ENCODE assay signal across 11 cellular contexts in the genomic region with DNA sequence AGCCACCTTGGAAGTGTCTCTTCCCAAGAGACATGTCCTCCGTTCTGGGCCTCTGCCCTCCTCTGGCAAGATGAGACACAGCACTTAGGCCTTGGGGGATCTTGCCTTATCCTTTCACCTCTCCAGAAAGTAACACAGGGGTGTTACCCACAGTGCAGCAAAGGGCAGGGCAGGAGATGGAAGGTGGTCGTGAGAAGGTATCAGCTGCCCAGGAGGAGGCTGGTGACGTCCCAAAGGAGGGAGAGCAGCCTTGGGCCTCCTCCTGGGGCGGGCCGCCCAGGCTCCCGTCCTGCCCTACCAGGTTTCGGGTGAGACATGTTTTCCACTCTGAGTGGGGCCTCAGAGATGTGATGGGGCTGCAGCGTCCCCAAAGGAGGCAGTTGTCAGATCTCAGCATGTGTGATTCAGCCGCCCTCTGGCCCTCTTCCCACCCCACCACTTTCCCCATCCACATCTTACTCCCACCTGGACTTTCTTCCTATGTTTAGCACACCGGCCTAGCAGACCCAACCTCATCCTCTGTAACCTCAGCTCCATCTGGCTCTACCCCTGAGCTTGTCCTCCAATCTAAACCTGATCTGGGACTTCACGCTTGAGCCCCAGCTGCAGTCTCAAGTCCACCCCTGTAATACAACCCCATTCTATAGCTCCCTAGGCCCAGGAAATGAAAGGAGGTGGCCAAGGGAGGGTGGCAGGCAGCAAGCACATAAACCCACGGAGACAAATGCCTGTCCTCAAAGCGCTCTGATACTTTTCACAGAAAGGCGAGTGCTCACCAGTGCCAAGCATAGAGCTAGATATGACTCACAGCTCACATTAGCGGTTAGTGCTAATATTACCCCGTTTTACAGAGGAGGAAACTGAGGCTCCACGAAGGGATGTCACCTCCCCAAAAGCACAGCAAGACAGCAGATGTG. TPM values are rescaled to one million over a fixed set of nuclear protein-coding genes. Genes with fewer than 3 reads are reported as not detected.
DNase-seq lines count a peak whose midpoint lies in the region; ATAC-seq and TF ChIP-seq lines count a peak whose summit lies in the region.
"Had no signal": no experiment of that assay in that cellular context is flagged by ENCODE, and none has a peak within 500 bp of the region (broad histone marks: within the 10 kb centered on the region; RNA-seq: fewer than 3 reads in every experiment).

No MANE protein-coding gene starts in this region.

- H3K27ac ChIP-seq in BLaER1 treated with 17β-estradiol and CSF1 and Interleukin-3, amounts not matched to agents 10 nM and 100 nM = peak overlapping the region; percentile 23 to 92 (median 87)
- peak overlapping the region; percentile 20; the same call in 1 of the 2 replicates for H3K27ac ChIP-seq in IMR-90 (ENCODE audit: insufficient read depth, low read length)
- H3K27ac ChIP-seq: uterus had no signal

- H3K27ac Mint-ChIP-seq in natural killer cell = peak overlapping the region; percentile 37 to 92

- H3K4me1 Mint-ChIP-seq in natural killer cell = peaks cover 12 to 40% of the 10 kb centered on the region in 2 donors

- H2AFZ ChIP-seq in IMR-90 (replicated peaks; ENCODE audit: low read length, poor library complexity) = peak overlapping the region; percentile 65

- no peak overlapping the region for H3K56ac ChIP-seq in IMR-90 (ENCODE audit: extremely low read depth, insufficient read depth, low read length)

- CTCF ChIA-PET in IMR-90 (lab: Yijun Ruan, JAX) = interaction anchor here (0.5 to 0.8 kb wide), 4 partner anchors 9 to 15 kb away, joined by 3 to 4 read pairs (median 4); no protein-coding TSS in a partner anchor

- peak overlapping the region; percentile 95; the same call in 2 of the 3 replicates for H2BK15ac ChIP-seq in IMR-90 (ENCODE audit: low read depth, low read length)

- no peak for TF ChIP-seq RAD21 in IMR-90 (IDR thresholded peaks at IDR 0.05; ENCODE audit: low read length)

- POLR2A ChIA-PET in IMR-90 (lab: Charles Lee; ENCODE audit: unreplicated experiment) = interaction anchor here (0.7 kb wide), 1 partner anchor 65 kb away, joined by 3 read pairs; no protein-coding TSS in a partner anchor

- peak overlapping the region; percentile 84 for H2AK9ac ChIP-seq in IMR-90 (replicated peaks; ENCODE audit: low read depth, low read length, poor library complexity)

- TF ChIP-seq POLR2A in IMR-90 (IDR thresholded peaks at IDR 0.05; ENCODE audit: low read depth, low read length) = no peak

- DNase-seq in IMR-90 (no peak), activated T-cell treated with anti-CD3 and anti-CD28 coated beads for 4 hours (peak; percentile 64), natural killer cell (no peak), NCI-H446 (lab: John Stamatoyannopoulos, UW) (no peak), AG20443 (ENCODE audit: low spot score) (no peak), NOMO-1 (lab: John Stamatoyannopoulos, UW; ENCODE audit: unreplicated experiment in 2 of 2) (no peak), NCI-H1092 treated with DMSO at 0.1 percent for 48 hours (lab: John Stamatoyannopoulos, UW) (no peak)
- DNase-seq: DMS53, islet precursor cell, uterus had no signal

- no peaks in the 10 kb centered on the region for H3K9me3 Mint-ChIP-seq in natural killer cell

- H3K9ac ChIP-seq in BLaER1 treated with 17β-estradiol and CSF1 and Interleukin-3, amounts not matched to agents 10 nM and 100 nM = peak overlapping the region; percentile 42 to 81 (median 74); a peak in 20 of 22 replicates
- no peak overlapping the region; the same call in 1 of the 2 replicates for H3K9ac ChIP-seq in IMR-90 (ENCODE audit: low read depth, low read length)

- H3K9me1 ChIP-seq in IMR-90 (ENCODE audit: insufficient read depth, low read length) = peaks cover 19% of the 10 kb centered on the region

- peaks cover 0 to 29% of the 10 kb centered on the region in 2 experiments; a peak in 2 of 4 replicates for H3K79me1 ChIP-seq in IMR-90 (ENCODE audit: low read depth in 1 of 2, low read length in 2 of 2)

- peak overlapping the region; percentile 4; the same call in 1 of the 2 replicates for H4K5ac ChIP-seq in IMR-90 (ENCODE audit: low read depth, low read length)

- dilution Hi-C loops in IMR-90 (cut with HindIII; ENCODE audit: low sequenced_read_pairs, unreplicated experiment) = no loop called here

- peak overlapping the region; percentile 65; the same call in 1 of the 2 replicates for H3K23ac ChIP-seq in IMR-90 (ENCODE audit: low read depth, low read length)

- H2BK5ac ChIP-seq in IMR-90 (ENCODE audit: low read depth, low read length, poor library complexity, severe bottlenecking) = peak overlapping the region; percentile 80

- peaks cover 80 to 100% (median 91%) of the 10 kb centered on the region in 10 experiments for H3K4me1 ChIP-seq in BLaER1 treated with 17β-estradiol and CSF1 and Interleukin-3, amounts not matched to agents 10 nM and 100 nM
- peaks cover 15% of the 10 kb centered on the region for H3K4me1 ChIP-seq in IMR-90 (ENCODE audit: control insufficient read depth, insufficient read depth, low read length)
- H3K4me1 ChIP-seq: uterus had no signal

- H3K27me3 Mint-ChIP-seq in natural killer cell (ENCODE audit: low read depth in 2 of 2) = no peaks in the 10 kb centered on the region

- 91% methylated on average over 7 of the region's 17 CpGs; no CpG with 5 or more reads in 1 of the 2 experiments for WGBS in IMR-90 (ENCODE audit: extremely low coverage in 2 of 2, insufficient read length in 1 of 2), 2 experiments

- peaks cover 0 to 75% (median 0%) of the 10 kb centered on the region in 11 experiments; a peak in 9 of 22 replicates for H3K36me3 ChIP-seq in BLaER1 treated with 17β-estradiol and CSF1 and Interleukin-3, amounts not matched to agents 10 nM and 100 nM
- H3K36me3 ChIP-seq in IMR-90 (ENCODE audit: control insufficient read depth, insufficient read depth, low read length) = no peaks in the 10 kb centered on the region
- H3K36me3 ChIP-seq: uterus had no signal

- peak overlapping the region in 8 of 10 experiments; percentile 2 to 67 (median 51); a peak in 13 of 20 replicates for H3K4me3 ChIP-seq in BLaER1 treated with 17β-estradiol and CSF1 and Interleukin-3, amounts not matched to agents 10 nM and 100 nM
- H3K4me3 ChIP-seq in IMR-90 (ENCODE audit: insufficient read depth, low read depth, low read length) = no peak overlapping the region
- H3K4me3 ChIP-seq: uterus had no signal

- H3K18ac ChIP-seq in IMR-90 (ENCODE audit: low read depth, low read length) = no peak overlapping the region

- in situ Hi-C loops in IMR-90 (cut with MboI; ENCODE audit: low sequenced_read_pairs) = no loop called here

- H3K4me3 Mint-ChIP-seq in natural killer cell = peak overlapping the region; percentile 55

- peak overlapping the region; percentile 90 for H4K91ac ChIP-seq in IMR-90 (ENCODE audit: insufficient read depth, low read depth, low read length)

- H4K20me1 ChIP-seq in BLaER1 treated with 17β-estradiol and CSF1 and Interleukin-3, amounts not matched to agents 10 nM and 100 nM = peaks cover 0 to 4% (median 0%) of the 10 kb centered on the region in 11 experiments; a peak in 2 of 22 replicates
- H4K20me1 ChIP-seq in IMR-90 (ENCODE audit: insufficient read depth, low read length) = no peaks in the 10 kb centered on the region

- peak overlapping the region; percentile 64 to 65; a peak in 2 of 4 replicates for H4K8ac ChIP-seq in IMR-90 (ENCODE audit: low read depth in 2 of 2, low read length in 2 of 2)

- H3K4me2 ChIP-seq in BLaER1 treated with 17β-estradiol and CSF1 and Interleukin-3, amounts not matched to agents 10 nM and 100 nM = peak overlapping the region; percentile 88 to 97 (median 95)
- H3K4me2 ChIP-seq in IMR-90 (ENCODE audit: low read depth, low read length) = no peak overlapping the region

- peak overlapping the region; percentile 92 for H2BK20ac ChIP-seq in IMR-90 (ENCODE audit: low read depth, low read length)

- BruUV-seq in IMR-90 (replicated peaks; lab: Mats Ljungman, UMichigan) = no TSS peak

- H3K36me3 Mint-ChIP-seq in natural killer cell = no peaks in the 10 kb centered on the region

- peak overlapping the region; percentile 93 for H2BK120ac ChIP-seq in IMR-90 (ENCODE audit: low read depth, low read length)

- H3K4ac ChIP-seq in IMR-90 (ENCODE audit: low read depth, low read length) = peak overlapping the region; percentile 94

- ATAC-seq in IMR-90 (ENCODE audit: low read depth) = no peak
- no peak for ATAC-seq in natural killer cell

- H3K14ac ChIP-seq in IMR-90 (replicated peaks; ENCODE audit: low read depth, low read length) = peak overlapping the region; percentile 71

- H3K27me3 ChIP-seq in BLaER1 treated with 17β-estradiol and CSF1 and Interleukin-3, amounts not matched to agents 10 nM and 100 nM = no peaks in the 10 kb centered on the region
- no peaks in the 10 kb centered on the region for H3K27me3 ChIP-seq in IMR-90 (ENCODE audit: control insufficient read depth, insufficient read depth, low read length)
- H3K27me3 ChIP-seq: uterus had no signal

- peak overlapping the region; percentile 99 for H2AK5ac ChIP-seq in IMR-90 (ENCODE audit: low read depth, low read length)

- TF ChIP-seq CTCF in IMR-90 (conservative IDR thresholded peaks at IDR 0.05; ENCODE audit: low read depth, low read length) = no peak
- no peak for TF ChIP-seq CTCF in natural killer cell (IDR thresholded peaks at IDR 0.05)

- intact Hi-C loops in IMR-90 (cut with micrococcal nuclease) (no loop called here), natural killer cell (cut with micrococcal nuclease) (no loop called here)

- H3K9me3 ChIP-seq in BLaER1 treated with 17β-estradiol and CSF1 and Interleukin-3, amounts not matched to agents 10 nM and 100 nM (replicated peaks in 1 of 11) = peaks cover 0 to 14% (median 9%) of the 10 kb centered on the region in 11 experiments; a peak in 14 of 22 replicates
- H3K9me3 ChIP-seq in IMR-90 (ENCODE audit: control insufficient read depth, insufficient read depth, low read length) = no peaks in the 10 kb centered on the region
- H3K9me3 ChIP-seq: uterus had no signal

RNA-seq across cellular contexts. Expression of gene POU2F2, which starts 9.3 kb away (rescaled TPM):
- 0.54 and 0.56 TPM in 2 replicates for total RNA-seq in IMR-90 (2012; rRNA removed)
- polyA plus RNA-seq in IMR-90 (2012; rRNA removed) = 5.0 and 6.6 TPM in 2 replicates
- polyA plus RNA-seq in IMR-90 (2012; cell fraction: cytosol; rRNA removed) = 1.8 and 5.3 TPM in 2 replicates
- polyA plus RNA-seq in IMR-90 (2012; cell fraction: nucleus; rRNA removed; ENCODE audit: low replicate concordance) = 11.7 and 16.9 TPM in 2 replicates
- total RNA-seq in natural killer cell = 10 to 100 TPM; 27.3 to 40.8 (median 29.3) TPM

RNA-seq across cellular contexts. Expression of gene ZNF574, which starts 47.0 kb away (rescaled TPM):
- total RNA-seq in IMR-90 (2012; rRNA removed) (8.1 and 10.0 TPM in 2 replicates), natural killer cell (10 to 100 TPM; 21.6 to 23.7 (median 23.1) TPM)
- 12.7 and 14.1 TPM in 2 replicates for polyA plus RNA-seq in IMR-90 (2012; rRNA removed)
- 4.9 and 11.7 TPM in 2 replicates for polyA plus RNA-seq in IMR-90 (2012; cell fraction: cytosol; rRNA removed)
- 4.1 and 12.6 TPM in 2 replicates for polyA plus RNA-seq in IMR-90 (2012; cell fraction: nucleus; rRNA removed; ENCODE audit: low replicate concordance)

RNA-seq across cellular contexts. Expression of gene GRIK5, which starts 52.9 kb away (rescaled TPM):
- total RNA-seq in IMR-90 (2012; rRNA removed) = not detected in 2 replicates
- polyA plus RNA-seq in IMR-90 (2012; rRNA removed) = 0.07 and 0.10 TPM in 2 replicates
- polyA plus RNA-seq in IMR-90 (2012; cell fraction: cytosol; rRNA removed) = 0.12 TPM in 1 of 2 replicates, not detected in the other
- 0.57 and 1.1 TPM in 2 replicates for polyA plus RNA-seq in IMR-90 (2012; cell fraction: nucleus; rRNA removed; ENCODE audit: low replicate concordance)
- total RNA-seq in natural killer cell = 1 to 10 TPM in 1 of 3 donors, under 1 TPM in 1, not detected in 1; 0.31 to 2.1 TPM

Comparison
In these comparisons a context has a peak if more than half of its experiments do, and no peak if none do; other contexts are left out.
1. RNA of gene POU2F2, which starts 9.3 kb away (total RNA-seq): 27.3 to 40.8 TPM in natural killer cell; 0.54 to 0.56 TPM in IMR-90; every median in the first group is over 10 times any median in the second.